In the genomic region with DNA sequence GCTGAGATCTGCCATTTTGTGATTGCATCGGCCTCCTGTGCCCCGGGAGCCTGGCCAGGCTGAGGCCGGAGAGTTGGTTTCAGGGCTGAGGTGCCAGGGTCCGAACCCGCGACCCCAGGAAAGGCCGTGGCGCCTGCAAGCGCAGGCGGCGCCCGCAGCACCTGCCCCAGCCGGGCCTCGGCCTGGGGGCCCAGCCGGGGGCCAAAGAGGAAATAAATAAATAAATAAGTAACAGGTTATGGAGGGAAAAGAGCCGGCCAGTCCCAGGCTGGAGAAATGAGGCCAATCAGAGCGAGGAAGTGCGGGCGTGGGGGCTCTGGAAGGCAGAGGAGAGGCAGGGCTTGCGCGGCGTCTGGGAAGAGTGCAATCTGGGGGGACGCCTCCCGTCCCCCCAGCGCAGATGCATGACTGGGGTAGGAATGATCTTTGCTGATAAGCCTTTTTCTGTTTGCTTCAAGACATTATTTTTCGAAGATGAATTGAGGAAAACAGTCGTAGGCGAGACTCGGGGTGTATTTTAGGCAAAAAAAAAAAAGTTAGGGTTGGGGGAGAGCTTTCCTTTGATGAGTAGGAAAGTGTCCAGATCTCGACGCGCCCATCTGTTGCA, we compare ENCODE assay signal across 11 cellular contexts.
DNase-seq lines count a peak whose midpoint lies in the region; ATAC-seq lines count a peak whose summit lies in the region.
"Had no signal": no experiment of that assay in that cellular context is flagged by ENCODE, and none has a peak within 500 bp of the region (broad histone marks: within the 10 kb centered on the region; RNA-seq: fewer than 3 reads in every experiment).

No MANE protein-coding gene starts in this region.

- H3K9me3 Mint-ChIP-seq in activated T-cell treated with anti-CD3 and anti-CD28 coated beads, Interleukin-2, amount 50 U/mL, for 72 hours = no peaks in the 10 kb centered on the region

- no peak for ATAC-seq in activated T-cell treated with anti-CD3 and anti-CD28 coated beads, Interleukin-2, amount 50 U/mL, for 72 hours (replicated peaks in 1 of 2)
- no peak for ATAC-seq in GM21619 (IDR thresholded peaks at IDR 0.05; ENCODE audit: unreplicated experiment)

- peaks cover 37% of the 10 kb centered on the region for H3K4me1 Mint-ChIP-seq in activated T-cell treated with anti-CD3 and anti-CD28 coated beads, Interleukin-2, amount 50 U/mL, for 72 hours (ENCODE audit: low read depth)

- whole genome bisulfite sequencing in urinary bladder = 1% methylated on average over 32 of the region's 32 CpGs

- H3K36me3 ChIP-seq in urinary bladder (ENCODE audit: insufficient read depth) = no peaks in the 10 kb centered on the region

- H3K4me1 ChIP-seq in urinary bladder (ENCODE audit: insufficient read depth) = peaks cover 2% of the 10 kb centered on the region
- H3K4me1 ChIP-seq: foreskin keratinocyte had no signal

- peaks cover 5 to 10% of the 10 kb centered on the region in 2 donors for H3K36me3 Mint-ChIP-seq in activated T-cell treated with anti-CD3 and anti-CD28 coated beads, Interleukin-2, amount 50 U/mL, for 72 hours (ENCODE audit: insufficient read depth in 2 of 2)

- H3K27ac Mint-ChIP-seq in activated T-cell treated with anti-CD3 and anti-CD28 coated beads, Interleukin-2, amount 50 U/mL, for 72 hours = peak overlapping the region; percentile 82

- peak overlapping the region; percentile 90 to 96 for H3K4me3 Mint-ChIP-seq in activated T-cell treated with anti-CD3 and anti-CD28 coated beads, Interleukin-2, amount 50 U/mL, for 72 hours

- DNase-seq in activated T-cell treated with anti-CD3 and anti-CD28 coated beads, Interleukin-2, amount 50 U/mL, for 72 hours = no peak
- DNase-seq in activated T-cell treated with anti-CD3 and anti-CD28 coated beads, Interleukin-2, amount 50 U/mL, for 48 hours = no peak
- DNase-seq in caudate nucleus (lab: John Stamatoyannopoulos, UW) (peak in 24 of 61 donors; percentile 14 to 63 (median 32)), midbrain (lab: John Stamatoyannopoulos, UW) (peak; percentile 32), SKM-1 (lab: John Stamatoyannopoulos, UW; ENCODE audit: unreplicated experiment) (no peak), NCI-H2196 treated with DMSO at 0.1 percent for 48 hours (lab: John Stamatoyannopoulos, UW; ENCODE audit: unreplicated experiment) (no peak)
- DNase-seq: DMS153, foreskin keratinocyte, NCI-H524 had no signal

- H3K27me3 Mint-ChIP-seq in activated T-cell treated with anti-CD3 and anti-CD28 coated beads, Interleukin-2, amount 50 U/mL, for 72 hours (ENCODE audit: low read depth) = peaks cover 74% of the 10 kb centered on the region

- peak overlapping the region; percentile 76 for H3K4me3 ChIP-seq in urinary bladder (ENCODE audit: low read depth, low read length)

- H3K27ac ChIP-seq in caudate nucleus (ENCODE audit: low read depth, low read length) (peak overlapping the region; percentile 58), urinary bladder (ENCODE audit: low read depth) (no peak overlapping the region)
- H3K27ac ChIP-seq: foreskin keratinocyte had no signal
